ENCODE assay signal across 9 cellular contexts in genomic region chr17:19248923-19249574, GRCh38. TPM values are rescaled to one million over a fixed set of nuclear protein-coding genes. Genes with fewer than 3 reads are reported as not detected.
DNase-seq lines count a peak whose midpoint lies in the region; ATAC-seq and TF ChIP-seq lines count a peak whose summit lies in the region.
"Had no signal": no experiment of that assay in that cellular context is flagged by ENCODE, and none has a peak within 500 bp of the region (broad histone marks: within the 10 kb centered on the region; RNA-seq: fewer than 3 reads in every experiment).

No MANE protein-coding gene starts in this region.

- H2BK15ac ChIP-seq in mesenchymal stem cell (ENCODE audit: low read depth, poor library complexity, severe bottlenecking), result no peak overlapping the region

- H3K36me3 ChIP-seq in colonic mucosa, result no peaks in the 10 kb centered on the region
- H3K36me3 ChIP-seq in mesenchymal stem cell (ENCODE audit: control insufficient read depth in 1 of 2, insufficient read depth in 2 of 2, low read depth in 1 of 2, low read length in 2 of 2), result no peaks in the 10 kb centered on the region
- H3K36me3 ChIP-seq in upper lobe of right lung, result no peaks in the 10 kb centered on the region

- no peak overlapping the region for H3K4me2 ChIP-seq in mesenchymal stem cell (ENCODE audit: low read length, poor library complexity, severe bottlenecking)

- ATAC-seq in upper lobe of right lung (peak; percentile 74), HG03442 (IDR thresholded peaks at IDR 0.05; ENCODE audit: unreplicated experiment) (no peak), HG03045 (IDR thresholded peaks at IDR 0.05; ENCODE audit: unreplicated experiment) (no peak)

- DNase-seq in M059J (ENCODE audit: low read depth) (peak; percentile 89), colonic mucosa (no peak), mesenchymal stem cell (peak; percentile 92), upper lobe of right lung (peak; percentile 67), T-helper 1 cell (no peak)
- DNase-seq: activated naive CD4-positive, alpha-beta T cell treated with anti-CD3 and anti-CD28 coated beads, Interleukin-2, amount 50 U/mL, for 16 hours; occipital lobe had no signal

- H3K9ac ChIP-seq in colonic mucosa (ENCODE audit: low read depth in 2 of 2, low read length in 2 of 2) (peak overlapping the region in 1 of 2 donors; percentile 29), mesenchymal stem cell (ENCODE audit: low read length) (peak overlapping the region; percentile 70)

- H3K27ac ChIP-seq in colonic mucosa, result peak overlapping the region; percentile 50
- H3K27ac ChIP-seq in mesenchymal stem cell (ENCODE audit: low read length, poor library complexity, severe bottlenecking), result peak overlapping the region; percentile 22
- peak overlapping the region; percentile 58 for H3K27ac ChIP-seq in upper lobe of right lung

- H4K8ac ChIP-seq in mesenchymal stem cell (ENCODE audit: low read length), result peak overlapping the region; percentile 1

- WGBS in mesenchymal stem cell, result 26% methylated on average over 7 of the region's 7 CpGs

- H3K27me3 ChIP-seq in colonic mucosa (no peaks in the 10 kb centered on the region), mesenchymal stem cell (ENCODE audit: control insufficient read depth in 1 of 2, insufficient read depth in 1 of 2, low read length in 2 of 2) (no peaks in the 10 kb centered on the region), upper lobe of right lung (no peaks in the 10 kb centered on the region)

- H2AK5ac ChIP-seq in mesenchymal stem cell (ENCODE audit: low read length, severe bottlenecking), result peak overlapping the region; percentile 75

- H2BK12ac ChIP-seq in mesenchymal stem cell (ENCODE audit: low read length in 2 of 2), result peak overlapping the region in 1 of 2 experiments; percentile 82

- H3K18ac ChIP-seq in mesenchymal stem cell (ENCODE audit: low read depth in 1 of 2, low read length in 2 of 2), result peak overlapping the region; percentile 78 to 81

- TF ChIP-seq CTCF in colonic mucosa (IDR thresholded peaks at IDR 0.05) (no peak), upper lobe of right lung (IDR thresholded peaks at IDR 0.05) (no peak)

- no peak overlapping the region for H2BK120ac ChIP-seq in mesenchymal stem cell (ENCODE audit: low read depth, low read length)

- no peak overlapping the region for H4K91ac ChIP-seq in mesenchymal stem cell (ENCODE audit: low read length)

- peaks cover 23% of the 10 kb centered on the region for H3K79me1 ChIP-seq in mesenchymal stem cell (replicated peaks; ENCODE audit: low read length, poor library complexity, severe bottlenecking)

- H3K9me3 ChIP-seq in colonic mucosa, result no peaks in the 10 kb centered on the region
- peaks cover 2% of the 10 kb centered on the region for H3K9me3 ChIP-seq in mesenchymal stem cell (ENCODE audit: control insufficient read depth, low read length)
- no peaks in the 10 kb centered on the region for H3K9me3 ChIP-seq in upper lobe of right lung

- no peak overlapping the region for H3K14ac ChIP-seq in mesenchymal stem cell (ENCODE audit: low read length in 2 of 2)

- H3K4me3 ChIP-seq in colonic mucosa (no peak overlapping the region), mesenchymal stem cell (ENCODE audit: insufficient read depth in 1 of 2, low read depth in 1 of 2, low read length in 2 of 2) (peak overlapping the region in 1 of 2 experiments; percentile 46), upper lobe of right lung (no peak overlapping the region)

- intact Hi-C loops in colonic mucosa (cut with DNase I), result no loop called here
- intact Hi-C loops in upper lobe of right lung (cut with DNase I), result no loop called here

- no peak overlapping the region for H2BK5ac ChIP-seq in mesenchymal stem cell (ENCODE audit: low read depth, low read length, poor library complexity, severe bottlenecking)

- H2AFZ ChIP-seq in mesenchymal stem cell (ENCODE audit: low read depth, low read length), result no peak overlapping the region

- no peaks in the 10 kb centered on the region for H3K4me1 ChIP-seq in colonic mucosa
- H3K4me1 ChIP-seq in mesenchymal stem cell (ENCODE audit: control insufficient read depth, insufficient read depth, low read depth, low read length), result peaks cover 26% of the 10 kb centered on the region
- H3K4me1 ChIP-seq in upper lobe of right lung, result peaks cover 37% of the 10 kb centered on the region

- H3K4ac ChIP-seq in mesenchymal stem cell (ENCODE audit: low read depth in 1 of 2, low read length in 2 of 2), result peak overlapping the region in 1 of 2 experiments; percentile 86

- H3K23ac ChIP-seq in mesenchymal stem cell (ENCODE audit: low read length in 2 of 2), result peak overlapping the region in 1 of 2 experiments; percentile 5

RNA-seq across cellular contexts. Expression of gene EPN2, which starts 11.9 kb away (rescaled TPM):
- total RNA-seq in M059J (2014; rRNA removed; shearing (Covaris generic)), result 19.1 and 34.0 TPM in 2 replicates
- total RNA-seq in colonic mucosa (10 to 100 TPM; 34.7 to 36.3 TPM), upper lobe of right lung (54.5 TPM)
- polyA plus RNA-seq in mesenchymal stem cell (2013, experiment 1 of 2), result 41.2 TPM
- 41.9 TPM for polyA plus RNA-seq in mesenchymal stem cell (2013, experiment 2 of 2)

Comparison
In these comparisons a context has a peak if more than half of its experiments do, and no peak if none do; other contexts are left out.
1. DNase-seq: peak in M059J (single experiment), mesenchymal stem cell (single experiment) and upper lobe of right lung (single experiment); none in colonic mucosa (single experiment) and T-helper 1 cell (0 of 5).
2. Peak in every context shown above with its lines, with median percentiles within 50 percentile points of each other: H3K27ac ChIP-seq.